In genomic region chr7:39428221-39428620, GRCh38 we compare ENCODE assay signal across 16 cellular contexts.
DNase-seq lines count a peak whose midpoint lies in the region; ATAC-seq, FAIRE-seq and TF ChIP-seq lines count a peak whose summit lies in the region.
"Had no signal": no experiment of that assay in that cellular context is flagged by ENCODE, and none has a peak within 500 bp of the region (broad histone marks: within the 10 kb centered on the region; RNA-seq: fewer than 3 reads in every experiment).

No MANE protein-coding gene starts in this region.

- H3K36me3 ChIP-seq in endothelial cell of umbilical vein (ENCODE audit: control insufficient read depth in 2 of 2, extremely low read depth in 1 of 2, insufficient read depth in 2 of 2, low read length in 2 of 2) (no peaks in the 10 kb centered on the region), mesendoderm (ENCODE audit: control insufficient read depth, insufficient read depth, low read length) (no peaks in the 10 kb centered on the region)
- H3K36me3 ChIP-seq: cardiac muscle cell had no signal

- no peak overlapping the region for H3K4ac ChIP-seq in mesendoderm (ENCODE audit: low read depth, low read length)

- DNase-seq in COLO829 (ENCODE audit: low spot score) (peak; percentile 74), NCI-H226 (peak; percentile 51), endothelial cell of umbilical vein (ENCODE audit: low read depth, low spot score) (peak; percentile 29), mesendoderm (peak; percentile 43), head of caudate nucleus (no peak), HPDE6-E6E7 (ENCODE audit: extremely low spot score) (no peak), Right ventricle myocardium inferior (ENCODE audit: missing footprints) (no peak)
- DNase-seq: activated CD4-positive, alpha-beta T cell treated with anti-CD3 and anti-CD28 coated beads, Interleukin-2, amount 50 U/mL, for 48 hours; C1 segment of cervical spinal cord; NCI-H1092; stimulated activated CD4-positive, alpha-beta T cell treated with anti-CD3 and anti-CD28 coated beads, Interleukin-2, amount 100 ng/mL, for 48 hours had no signal

- TF ChIP-seq POLR2A in endothelial cell of umbilical vein (IDR thresholded peaks at IDR 0.05; ENCODE audit: low read depth, low read length): no peak

- H2BK5ac ChIP-seq in mesendoderm (ENCODE audit: low read length): no peak overlapping the region

- H2BK15ac ChIP-seq in mesendoderm (replicated peaks; ENCODE audit: low read depth): no peak overlapping the region

- H3K79me2 ChIP-seq in endothelial cell of umbilical vein (ENCODE audit: control insufficient read depth, insufficient read depth, low read length) (no peaks in the 10 kb centered on the region), mesendoderm (ENCODE audit: control insufficient read depth, insufficient read depth, low read length) (no peaks in the 10 kb centered on the region)

- H3K79me1 ChIP-seq in mesendoderm (ENCODE audit: low read length): no peaks in the 10 kb centered on the region

- BruUV-seq in endothelial cell of umbilical vein (replicated peaks; lab: Mats Ljungman, UMichigan): no TSS peak

- H4K8ac ChIP-seq in mesendoderm (ENCODE audit: low read depth, low read length): no peak overlapping the region

- H3K27ac ChIP-seq in endothelial cell of umbilical vein (ENCODE audit: insufficient read depth, low read depth, low read length) (no peak overlapping the region), mesendoderm (ENCODE audit: low read depth, low read length) (no peak overlapping the region)
- H3K27ac ChIP-seq: cardiac muscle cell, HL-60 had no signal

- WGBS in mesendoderm (ENCODE audit: extremely low coverage, insufficient coverage, low lambda C conversion rate): no CpG with 5 or more reads among the region's 1 CpG

- TF ChIP-seq CTCF in endothelial cell of umbilical vein (IDR thresholded peaks at IDR 0.05; ENCODE audit: extremely low read depth in 1 of 2, insufficient read depth in 1 of 2, low read depth in 1 of 2, low read length in 2 of 2): no peak

- no peak overlapping the region for H3K4me2 ChIP-seq in endothelial cell of umbilical vein (ENCODE audit: insufficient read depth, low read length)
- H3K4me2 ChIP-seq in mesendoderm (ENCODE audit: low read length): no peak overlapping the region

- H2BK120ac ChIP-seq in mesendoderm (ENCODE audit: low read depth, low read length): no peak overlapping the region

- CTCF ChIA-PET in endothelial cell of umbilical vein (lab: Charles Lee): no interaction called here

- no peaks in the 10 kb centered on the region for H3K9me3 ChIP-seq in endothelial cell of umbilical vein (replicated peaks; ENCODE audit: control insufficient read depth, insufficient read depth, low read length)

- H3K27me3 ChIP-seq in endothelial cell of umbilical vein (ENCODE audit: control insufficient read depth in 2 of 2, insufficient read depth in 2 of 2, low read length in 2 of 2): no peaks in the 10 kb centered on the region
- H3K27me3 ChIP-seq in mesendoderm (ENCODE audit: insufficient read depth, low read length, poor library complexity): no peaks in the 10 kb centered on the region
- H3K27me3 ChIP-seq: cardiac muscle cell had no signal

- H4K5ac ChIP-seq in mesendoderm (ENCODE audit: low read length): no peak overlapping the region

- dilution Hi-C loops in endothelial cell of umbilical vein (cut with MboI; ENCODE audit: extremely low pct_ligation_motif_present, low sequenced_read_pairs): no loop called here

- H3K56ac ChIP-seq in mesendoderm (ENCODE audit: low read length): no peak overlapping the region

- POLR2A ChIA-PET in endothelial cell of umbilical vein (lab: Charles Lee): no interaction called here

- no peaks in the 10 kb centered on the region for H3K4me1 ChIP-seq in endothelial cell of umbilical vein (ENCODE audit: control insufficient read depth, extremely low read depth, insufficient read depth, low read length)
- no peaks in the 10 kb centered on the region for H3K4me1 ChIP-seq in mesendoderm (ENCODE audit: control insufficient read depth, low read depth, low read length)

- no peak for FAIRE-seq in endothelial cell of umbilical vein (lab: Jason Lieb, UNC)

- H3K9ac ChIP-seq in endothelial cell of umbilical vein (replicated peaks; ENCODE audit: extremely low read depth, insufficient read depth, low read length): no peak overlapping the region
- H3K9ac ChIP-seq in mesendoderm (ENCODE audit: low read length): no peak overlapping the region

- H3K4me3 ChIP-seq in endothelial cell of umbilical vein (replicated peaks in 1 of 3; ENCODE audit: insufficient read depth in 1 of 3, low read depth in 1 of 3, low read length in 3 of 3) (no peak overlapping the region), mesendoderm (ENCODE audit: low read length) (no peak overlapping the region)
- H3K4me3 ChIP-seq: cardiac muscle cell had no signal

- intact Hi-C loops in endothelial cell of umbilical vein (cut with micrococcal nuclease): no loop called here
- intact Hi-C loops in head of caudate nucleus (cut with DNase I): no loop called here
- intact Hi-C loops in Right ventricle myocardium inferior (cut with DNase I): no loop called here

- no peak overlapping the region for H3K23ac ChIP-seq in mesendoderm (ENCODE audit: low read length)

- no peak overlapping the region for H2AK5ac ChIP-seq in mesendoderm (ENCODE audit: low read length)

- no peaks in the 10 kb centered on the region for H4K20me1 ChIP-seq in endothelial cell of umbilical vein (replicated peaks; ENCODE audit: control insufficient read depth, extremely low read depth, insufficient read depth, low read length)

- no peak overlapping the region for H3K18ac ChIP-seq in mesendoderm (ENCODE audit: low read length)

- no peak for ATAC-seq in HG03432 (IDR thresholded peaks at IDR 0.05; ENCODE audit: unreplicated experiment)
- no peak for ATAC-seq in Right ventricle myocardium inferior
- ATAC-seq: activated T-helper 17 cell treated with anti-CD3 and anti-CD28 coated beads, Interleukin-2, amount 50 U/mL, for 72 hours; stimulated activated effector memory CD8-positive, alpha-beta T cell treated with anti-CD3 and anti-CD28 coated beads, Interleukin-12 subunit alpha, Interleukin-12 subunit beta, amount 100 ng/mL, for 72 hours had no signal

- H2AFZ ChIP-seq in endothelial cell of umbilical vein (ENCODE audit: low read depth, low read length): no peak overlapping the region

- no peaks in the 10 kb centered on the region for H3K9me1 ChIP-seq in endothelial cell of umbilical vein (replicated peaks; ENCODE audit: control insufficient read depth, extremely low read depth, insufficient read depth, low read length)

TF ChIP-seq in endothelial cell of umbilical vein, 7 proteins besides CTCF, POLR2A, EP300 and RAD21:
- TF ChIP-seq MYC (IDR thresholded peaks at IDR 0.05; ENCODE audit: low read depth, low read length) (no peak), POLR2AphosphoS5 (IDR thresholded peaks at IDR 0.05; ENCODE audit: insufficient read depth, low read depth, low read length) (no peak), FOS (IDR thresholded peaks at IDR 0.05; ENCODE audit: borderline replicate concordance, insufficient read depth, low read length) (peak; percentile 23), EZH2 (IDR thresholded peaks at IDR 0.05; ENCODE audit: borderline replicate concordance, low read depth, low read length, severe bottlenecking) (no peak), GATA2 (IDR thresholded peaks at IDR 0.05; ENCODE audit: insufficient read depth, insufficient read length, low read depth, low read length) (no peak)

Comparison
In these comparisons a context has a peak if more than half of its experiments do, and no peak if none do; other contexts are left out.
1. DNase-seq: peak in COLO829 (single experiment), NCI-H226 (single experiment), endothelial cell of umbilical vein (single experiment) and mesendoderm (single experiment); none in head of caudate nucleus (0 of 42), HPDE6-E6E7 (single experiment) and Right ventricle myocardium inferior (single experiment).